ENCODE assay signal across 1 cellular context in the genomic region with DNA sequence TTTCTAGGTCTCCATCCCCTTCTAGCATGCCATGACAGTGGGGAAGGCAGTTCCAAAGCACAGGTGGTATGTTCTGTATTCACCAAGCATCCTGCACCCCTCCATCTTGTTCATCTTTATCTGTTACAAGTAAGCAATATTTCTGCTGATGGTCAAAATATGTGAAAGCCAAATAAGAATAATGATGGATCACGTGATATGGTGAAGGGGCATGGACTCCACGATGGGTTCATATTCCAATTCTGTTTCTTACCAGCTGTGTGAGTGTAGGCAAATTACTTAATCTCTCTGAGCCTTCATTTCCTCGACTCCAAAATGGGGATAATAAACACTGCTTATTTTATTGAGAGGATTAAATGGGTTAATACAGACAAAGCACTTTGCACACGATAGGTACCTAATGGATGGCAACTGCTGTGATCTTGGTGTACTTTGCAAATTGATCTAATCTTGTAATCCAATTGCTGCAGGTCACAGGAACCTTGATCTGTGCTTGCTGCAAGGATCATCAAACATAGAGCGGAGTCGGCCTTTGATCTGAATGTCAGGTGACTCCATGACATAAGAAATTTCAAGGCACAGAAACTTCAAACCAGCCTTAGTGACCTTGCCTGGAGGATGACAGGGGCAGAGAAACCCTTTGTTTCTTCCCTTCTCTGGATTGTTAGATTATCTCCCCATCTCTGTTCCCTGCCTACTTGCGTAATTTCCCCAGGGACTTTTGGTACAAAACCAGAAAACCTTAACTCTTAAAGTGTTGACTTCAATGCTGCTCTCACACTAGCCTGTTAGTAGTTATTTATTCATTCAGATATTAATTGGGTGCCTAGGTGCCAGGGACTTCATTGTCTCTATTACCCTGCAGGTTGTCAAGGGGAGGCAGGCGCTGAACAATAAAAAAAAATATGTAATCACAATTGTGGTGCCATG.
TF ChIP-seq lines count a peak whose summit lies in the region.

No MANE protein-coding gene starts in this region.

TF ChIP-seq in HepG2, 621 proteins besides CTCF, POLR2A, EP300 and RAD21 (continued from another document and continues in another):
- TF ChIP-seq, protein P1, sequence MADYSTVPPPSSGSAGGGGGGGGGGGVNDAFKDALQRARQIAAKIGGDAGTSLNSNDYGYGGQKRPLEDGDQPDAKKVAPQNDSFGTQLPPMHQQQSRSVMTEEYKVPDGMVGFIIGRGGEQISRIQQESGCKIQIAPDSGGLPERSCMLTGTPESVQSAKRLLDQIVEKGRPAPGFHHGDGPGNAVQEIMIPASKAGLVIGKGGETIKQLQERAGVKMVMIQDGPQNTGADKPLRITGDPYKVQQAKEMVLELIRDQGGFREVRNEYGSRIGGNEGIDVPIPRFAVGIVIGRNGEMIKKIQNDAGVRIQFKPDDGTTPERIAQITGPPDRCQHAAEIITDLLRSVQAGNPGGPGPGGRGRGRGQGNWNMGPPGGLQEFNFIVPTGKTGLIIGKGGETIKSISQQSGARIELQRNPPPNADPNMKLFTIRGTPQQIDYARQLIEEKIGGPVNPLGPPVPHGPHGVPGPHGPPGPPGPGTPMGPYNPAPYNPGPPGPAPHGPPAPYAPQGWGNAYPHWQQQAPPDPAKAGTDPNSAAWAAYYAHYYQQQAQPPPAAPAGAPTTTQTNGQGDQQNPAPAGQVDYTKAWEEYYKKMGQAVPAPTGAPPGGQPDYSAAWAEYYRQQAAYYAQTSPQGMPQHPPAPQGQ (CRISPR knock-in tag; IDR thresholded peaks at IDR 0.05; ENCODE audit: borderline replicate concordance), result no peak
- no peak for TF ChIP-seq ZUFSP (CRISPR knock-in tag; IDR thresholded peaks at IDR 0.05; ENCODE audit: borderline replicate concordance)
- TF ChIP-seq, protein P2, sequence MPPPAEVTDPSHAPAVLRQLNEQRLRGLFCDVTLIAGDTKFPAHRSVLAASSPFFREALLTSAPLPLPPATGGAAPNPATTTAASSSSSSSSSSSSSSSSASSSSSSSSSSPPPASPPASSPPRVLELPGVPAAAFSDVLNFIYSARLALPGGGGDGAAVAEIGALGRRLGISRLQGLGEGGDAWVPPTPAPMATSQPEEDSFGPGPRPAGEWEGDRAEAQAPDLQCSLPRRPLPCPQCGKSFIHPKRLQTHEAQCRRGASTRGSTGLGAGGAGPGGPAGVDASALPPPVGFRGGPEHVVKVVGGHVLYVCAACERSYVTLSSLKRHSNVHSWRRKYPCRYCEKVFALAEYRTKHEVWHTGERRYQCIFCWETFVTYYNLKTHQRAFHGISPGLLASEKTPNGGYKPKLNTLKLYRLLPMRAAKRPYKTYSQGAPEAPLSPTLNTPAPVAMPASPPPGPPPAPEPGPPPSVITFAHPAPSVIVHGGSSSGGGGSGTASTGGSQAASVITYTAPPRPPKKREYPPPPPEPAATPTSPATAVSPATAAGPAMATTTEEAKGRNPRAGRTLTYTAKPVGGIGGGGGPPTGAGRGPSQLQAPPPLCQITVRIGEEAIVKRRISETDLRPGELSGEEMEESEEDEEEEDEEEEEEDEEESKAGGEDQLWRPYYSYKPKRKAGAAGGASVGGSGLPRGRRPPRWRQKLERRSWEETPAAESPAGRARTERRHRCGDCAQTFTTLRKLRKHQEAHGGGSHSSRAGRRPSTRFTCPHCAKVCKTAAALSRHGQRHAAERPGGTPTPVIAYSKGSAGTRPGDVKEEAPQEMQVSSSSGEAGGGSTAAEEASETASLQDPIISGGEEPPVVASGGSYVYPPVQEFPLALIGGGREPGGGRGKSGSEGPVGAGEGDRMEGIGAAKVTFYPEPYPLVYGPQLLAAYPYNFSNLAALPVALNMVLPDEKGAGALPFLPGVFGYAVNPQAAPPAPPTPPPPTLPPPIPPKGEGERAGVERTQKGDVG (CRISPR knock-in tag; IDR thresholded peaks at IDR 0.05; ENCODE audit: borderline replicate concordance), result no peak
- TF ChIP-seq FOSL1 (CRISPR knock-in tag; IDR thresholded peaks at IDR 0.05; ENCODE audit: borderline replicate concordance), result no peak; the same call in 1 of the 2 replicates
- no peak for TF ChIP-seq ZNF773 (CRISPR knock-in tag; IDR thresholded peaks at IDR 0.05; ENCODE audit: borderline replicate concordance)
- peak; percentile 93 for TF ChIP-seq FOSL2 (CRISPR knock-in tag; IDR thresholded peaks at IDR 0.05)
- no peak for TF ChIP-seq CENPX (CRISPR knock-in tag; IDR thresholded peaks at IDR 0.05)
- TF ChIP-seq NAIF1 (CRISPR knock-in tag; IDR thresholded peaks at IDR 0.05; ENCODE audit: borderline replicate concordance), result peak; percentile 47
- peak; percentile 81; the same call in 1 of the 2 replicates for TF ChIP-seq MYPOP (CRISPR knock-in tag; IDR thresholded peaks at IDR 0.05)
- TF ChIP-seq KMT2A (CRISPR knock-in tag; IDR thresholded peaks at IDR 0.05), result no peak
- no peak for TF ChIP-seq DBP (CRISPR knock-in tag; IDR thresholded peaks at IDR 0.05; ENCODE audit: not compliant biosample characterization)
- TF ChIP-seq FOXP4 (CRISPR knock-in tag; IDR thresholded peaks at IDR 0.05), result peak; percentile 95
- TF ChIP-seq SIX4 (CRISPR knock-in tag; IDR thresholded peaks at IDR 0.05), result peak; percentile 89
- TF ChIP-seq ISX (CRISPR knock-in tag; conservative IDR thresholded peaks at IDR 0.05), result no peak
- peak; percentile 36; the same call in 1 of the 2 replicates for TF ChIP-seq ZNF644 (CRISPR knock-in tag; IDR thresholded peaks at IDR 0.05; ENCODE audit: low read depth)
- TF ChIP-seq, protein P3, sequence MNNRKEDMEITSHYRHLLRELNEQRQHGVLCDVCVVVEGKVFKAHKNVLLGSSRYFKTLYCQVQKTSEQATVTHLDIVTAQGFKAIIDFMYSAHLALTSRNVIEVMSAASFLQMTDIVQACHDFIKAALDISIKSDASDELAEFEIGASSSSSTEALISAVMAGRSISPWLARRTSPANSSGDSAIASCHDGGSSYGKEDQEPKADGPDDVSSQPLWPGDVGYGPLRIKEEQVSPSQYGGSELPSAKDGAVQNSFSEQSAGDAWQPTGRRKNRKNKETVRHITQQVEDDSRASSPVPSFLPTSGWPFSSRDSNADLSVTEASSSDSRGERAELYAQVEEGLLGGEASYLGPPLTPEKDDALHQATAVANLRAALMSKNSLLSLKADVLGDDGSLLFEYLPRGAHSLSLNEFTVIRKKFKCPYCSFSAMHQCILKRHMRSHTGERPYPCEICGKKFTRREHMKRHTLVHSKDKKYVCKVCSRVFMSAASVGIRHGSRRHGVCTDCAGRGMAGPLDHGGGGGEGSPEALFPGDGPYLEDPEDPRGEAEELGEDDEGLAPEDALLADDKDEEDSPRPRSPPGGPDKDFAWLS (CRISPR knock-in tag; IDR thresholded peaks at IDR 0.05; ENCODE audit: borderline replicate concordance), result no peak
- TF ChIP-seq ZNF225 (CRISPR knock-in tag; IDR thresholded peaks at IDR 0.05), result no peak
- TF ChIP-seq NR2F2 (IDR thresholded peaks at IDR 0.05; ENCODE audit: borderline replicate concordance, low read depth), result peak; percentile 96
- TF ChIP-seq NFIC (IDR thresholded peaks at IDR 0.05; ENCODE audit: low read length), result peak; percentile 96
- peak; percentile 39; the same call in 1 of the 2 replicates for TF ChIP-seq EHMT2 (IDR thresholded peaks at IDR 0.05; ENCODE audit: borderline replicate concordance, low read depth, low read length)
- TF ChIP-seq YY1 (IDR thresholded peaks at IDR 0.05; ENCODE audit: insufficient read depth, insufficient replicate concordance, low read depth, low read length), result no peak
- TF ChIP-seq ZBTB37 (CRISPR knock-in tag; IDR thresholded peaks at IDR 0.05), result peak; percentile 65; the same call in 1 of the 2 replicates
- no peak for TF ChIP-seq ZNF143 (CRISPR knock-in tag; IDR thresholded peaks at IDR 0.05)
- TF ChIP-seq ZNF441 (CRISPR knock-in tag; IDR thresholded peaks at IDR 0.05; ENCODE audit: borderline replicate concordance), result peak; percentile 79; the same call in 1 of the 2 replicates
- TF ChIP-seq MZF1 (CRISPR knock-in tag; IDR thresholded peaks at IDR 0.05; ENCODE audit: borderline replicate concordance), result no peak
- no peak for TF ChIP-seq MXI1 (IDR thresholded peaks at IDR 0.05; ENCODE audit: borderline replicate concordance, low read depth, low read length)
- TF ChIP-seq ZNF562 (CRISPR knock-in tag; IDR thresholded peaks at IDR 0.05; ENCODE audit: borderline replicate concordance), result no peak
- TF ChIP-seq, protein P4, sequence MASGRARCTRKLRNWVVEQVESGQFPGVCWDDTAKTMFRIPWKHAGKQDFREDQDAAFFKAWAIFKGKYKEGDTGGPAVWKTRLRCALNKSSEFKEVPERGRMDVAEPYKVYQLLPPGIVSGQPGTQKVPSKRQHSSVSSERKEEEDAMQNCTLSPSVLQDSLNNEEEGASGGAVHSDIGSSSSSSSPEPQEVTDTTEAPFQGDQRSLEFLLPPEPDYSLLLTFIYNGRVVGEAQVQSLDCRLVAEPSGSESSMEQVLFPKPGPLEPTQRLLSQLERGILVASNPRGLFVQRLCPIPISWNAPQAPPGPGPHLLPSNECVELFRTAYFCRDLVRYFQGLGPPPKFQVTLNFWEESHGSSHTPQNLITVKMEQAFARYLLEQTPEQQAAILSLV (CRISPR knock-in tag; IDR thresholded peaks at IDR 0.05; ENCODE audit: borderline replicate concordance), result no peak
- TF ChIP-seq SP2 (CRISPR knock-in tag; IDR thresholded peaks at IDR 0.05), result no peak
- no peak for TF ChIP-seq ZFP37 (CRISPR knock-in tag; IDR thresholded peaks at IDR 0.05; ENCODE audit: borderline replicate concordance)
- TF ChIP-seq NR3C1 (CRISPR knock-in tag; IDR thresholded peaks at IDR 0.05), result no peak
- TF ChIP-seq, protein P5, sequence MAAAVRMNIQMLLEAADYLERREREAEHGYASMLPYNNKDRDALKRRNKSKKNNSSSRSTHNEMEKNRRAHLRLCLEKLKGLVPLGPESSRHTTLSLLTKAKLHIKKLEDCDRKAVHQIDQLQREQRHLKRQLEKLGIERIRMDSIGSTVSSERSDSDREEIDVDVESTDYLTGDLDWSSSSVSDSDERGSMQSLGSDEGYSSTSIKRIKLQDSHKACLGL (CRISPR knock-in tag; IDR thresholded peaks at IDR 0.05), result no peak
- no peak for TF ChIP-seq ZNF256 (CRISPR knock-in tag; conservative IDR thresholded peaks at IDR 0.05)
- TF ChIP-seq MYNN (CRISPR knock-in tag; IDR thresholded peaks at IDR 0.05; ENCODE audit: low read depth), result no peak
- TF ChIP-seq ZNF547 (CRISPR knock-in tag; IDR thresholded peaks at IDR 0.05), result no peak
- peak; percentile 80 for TF ChIP-seq ZNF3 (CRISPR knock-in tag; IDR thresholded peaks at IDR 0.05)
- TF ChIP-seq ZNF766 (CRISPR knock-in tag; IDR thresholded peaks at IDR 0.05; ENCODE audit: borderline replicate concordance), result peak; percentile 65; the same call in 1 of the 2 replicates
- TF ChIP-seq ZNF205 (CRISPR knock-in tag; IDR thresholded peaks at IDR 0.05), result peak; percentile 65; the same call in 1 of the 2 replicates
- TF ChIP-seq YEATS4 (CRISPR knock-in tag; IDR thresholded peaks at IDR 0.05; ENCODE audit: borderline replicate concordance), result peak; percentile 68; the same call in 1 of the 2 replicates
